Comparison of ENCODE assay signal across 19 cellular contexts in genomic region chr13:113060557-113061270, GRCh38. TPM values are rescaled to one million over a fixed set of nuclear protein-coding genes. Genes with fewer than 3 reads are reported as not detected.
"Had no signal": no experiment of that assay in that cellular context is flagged by ENCODE, and none has a peak within 500 bp of the region (broad histone marks: within the 10 kb centered on the region; RNA-seq: fewer than 3 reads in every experiment).

No MANE protein-coding gene starts in this region.

- H3K27ac ChIP-seq: heart left ventricle, skin epidermis, thyroid gland had no signal

- H3K9me3 ChIP-seq: heart left ventricle, thyroid gland had no signal

- H3K9me3 Mint-ChIP-seq: activated B cell treated with CpG ODN at 0.5 μM for 24 hours; activated CD4-positive, alpha-beta T cell treated with anti-CD3 and anti-CD28 coated beads, Interleukin-2, amount 10 ng/mL, durations not matched to agents 24 days and 14 days; brain; dendritic cell treated with granulocyte-macrophage colony-stimulating factor and Interleukin-4, amounts not matched to agents 40 ng/mL and 50 ng/mL, for 4 days; immature natural killer cell; natural killer cell; stimulated activated naive CD8-positive, alpha-beta T cell treated with anti-CD3 and anti-CD28 coated beads, Interleukin-15, Interleukin-2, amounts not matched to agents 100 ng/mL and 50 ng/mL, for 24 hours had no signal

- DNase-seq: activated B cell treated with CpG ODN at 0.5 μM for 24 hours; activated CD4-positive, alpha-beta T cell treated with anti-CD3 and anti-CD28 coated beads, Interleukin-2, amount 10 ng/mL, durations not matched to agents 24 days and 14 days; activated CD8-positive, alpha-beta memory T cell treated with anti-CD3 and anti-CD28 coated beads for 24 hours; activated gamma-delta T cell treated with Interleukin-2 at 50 U/mL for 16 hours; amniotic stem cell; cerebellar nuclear complex; immature natural killer cell; mesenchymal stem cell; natural killer cell; stimulated activated CD4-positive, alpha-beta T cell treated with anti-CD3 and anti-CD28 coated beads, Interleukin-4, amount 100 ng/mL, for 24 hours; SW 1271; thyroid gland had no signal

- H3K36me3 ChIP-seq: thyroid gland had no signal

- H3K27ac Mint-ChIP-seq: activated B cell treated with CpG ODN at 0.5 μM for 24 hours; activated CD4-positive, alpha-beta T cell treated with anti-CD3 and anti-CD28 coated beads, Interleukin-2, amount 10 ng/mL, durations not matched to agents 24 days and 14 days; activated naive CD8-positive, alpha-beta T cell; dendritic cell treated with granulocyte-macrophage colony-stimulating factor and Interleukin-4, amounts not matched to agents 40 ng/mL and 50 ng/mL, for 4 days; immature natural killer cell; natural killer cell; stimulated activated naive CD8-positive, alpha-beta T cell treated with anti-CD3 and anti-CD28 coated beads, Interleukin-15, Interleukin-2, amounts not matched to agents 100 ng/mL and 50 ng/mL, for 24 hours had no signal

- H3K4me3 ChIP-seq: heart left ventricle, skin epidermis, thyroid gland had no signal

- H3K4me3 Mint-ChIP-seq: activated B cell treated with CpG ODN at 0.5 μM for 24 hours; activated CD4-positive, alpha-beta T cell treated with anti-CD3 and anti-CD28 coated beads, Interleukin-2, amount 10 ng/mL, durations not matched to agents 24 days and 14 days; activated naive CD8-positive, alpha-beta T cell; brain; dendritic cell treated with granulocyte-macrophage colony-stimulating factor and Interleukin-4, amounts not matched to agents 40 ng/mL and 50 ng/mL, for 4 days; immature natural killer cell; natural killer cell; stimulated activated naive CD8-positive, alpha-beta T cell treated with anti-CD3 and anti-CD28 coated beads, Interleukin-15, Interleukin-2, amounts not matched to agents 100 ng/mL and 50 ng/mL, for 24 hours had no signal

- H3K27me3 Mint-ChIP-seq: activated B cell treated with CpG ODN at 0.5 μM for 24 hours; activated CD4-positive, alpha-beta T cell treated with anti-CD3 and anti-CD28 coated beads, Interleukin-2, amount 10 ng/mL, durations not matched to agents 24 days and 14 days; activated naive CD8-positive, alpha-beta T cell; brain; dendritic cell treated with granulocyte-macrophage colony-stimulating factor and Interleukin-4, amounts not matched to agents 40 ng/mL and 50 ng/mL, for 4 days; stimulated activated naive CD8-positive, alpha-beta T cell treated with anti-CD3 and anti-CD28 coated beads, Interleukin-15, Interleukin-2, amounts not matched to agents 100 ng/mL and 50 ng/mL, for 24 hours had no signal

- H3K27me3 ChIP-seq: heart left ventricle, thyroid gland had no signal

- ATAC-seq: natural killer cell had no signal

- H3K4me1 Mint-ChIP-seq: activated B cell treated with CpG ODN at 0.5 μM for 24 hours; activated CD4-positive, alpha-beta T cell treated with anti-CD3 and anti-CD28 coated beads, Interleukin-2, amount 10 ng/mL, durations not matched to agents 24 days and 14 days; brain; immature natural killer cell; natural killer cell had no signal

- H3K4me1 ChIP-seq: heart left ventricle, thyroid gland had no signal

- H3K36me3 Mint-ChIP-seq: immature natural killer cell, natural killer cell had no signal

RNA-seq across cellular contexts. Expression of gene F7, which starts 44.9 kb away (rescaled TPM):
- total RNA-seq: activated B cell treated with CpG ODN at 0.5 μM for 24 hours; activated CD4-positive, alpha-beta T cell treated with anti-CD3 and anti-CD28 coated beads, Interleukin-2, amount 10 ng/mL, durations not matched to agents 24 days and 14 days; T-helper 2 cell treated with Interferon-gamma antibody and Interleukin-4, amounts not matched to agents 100 ng/mL and 5 ng/mL, for 36 hours; thyroid gland had no signal
